16 cellular contexts compared by ENCODE assay signal in the genomic region with DNA sequence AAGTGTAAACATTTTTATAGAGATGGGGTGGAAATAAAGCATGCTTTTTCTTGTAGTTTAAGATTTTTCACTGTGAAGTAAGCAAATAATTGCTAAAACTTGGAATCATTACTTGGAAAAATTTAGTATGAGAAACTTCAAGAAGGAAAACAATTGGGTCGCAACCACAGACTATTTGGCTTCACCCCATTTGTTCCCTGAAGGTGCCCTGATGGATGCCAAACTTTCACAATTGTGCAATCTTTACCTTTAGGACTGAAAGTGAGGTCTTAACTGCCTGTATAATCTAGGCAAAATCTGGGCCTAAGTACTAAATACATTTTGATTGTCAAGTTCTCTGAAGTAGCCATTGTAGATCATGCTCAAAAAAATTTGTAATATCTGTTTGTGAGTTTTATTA.
DNase-seq lines count a peak whose midpoint lies in the region; ATAC-seq and TF ChIP-seq lines count a peak whose summit lies in the region.
"Had no signal": no experiment of that assay in that cellular context is flagged by ENCODE, and none has a peak within 500 bp of the region (broad histone marks: within the 10 kb centered on the region; RNA-seq: fewer than 3 reads in every experiment).

No MANE protein-coding gene starts in this region.

- 43% methylated on average over 1 of the region's 1 CpG for WGBS in prostate gland

- no peak for TF ChIP-seq CTCF in AG10803 (conservative IDR thresholded peaks at IDR 0.05; ENCODE audit: low read length)
- no peak for TF ChIP-seq CTCF in fibroblast of pulmonary artery (IDR thresholded peaks at IDR 0.05; ENCODE audit: low read length, missing control alignments)
- no peak for TF ChIP-seq CTCF in prostate gland (IDR thresholded peaks at IDR 0.05)

- no peak overlapping the region for H3K27ac ChIP-seq in prostate gland
- H3K27ac ChIP-seq: 22Rv1 had no signal

- peak; percentile 41 for DNase-seq in AG10803 (ENCODE audit: low read depth)
- DNase-seq in astrocyte of the hippocampus (ENCODE audit: low read depth, low spot score) = peak; percentile 58
- peak; percentile 25 for DNase-seq in fibroblast of pulmonary artery (ENCODE audit: low read depth)
- DNase-seq in prostate gland (ENCODE audit: low spot score) = peak; percentile 37
- no peak for DNase-seq in DMS153 (lab: John Stamatoyannopoulos, UW)
- DNase-seq in Ammon's horn (ENCODE audit: low spot score) = no peak
- DNase-seq: C1 segment of cervical spinal cord; Calu3; CD4-positive, alpha-beta T cell; DMS 273 treated with DMSO at 0.1 percent for 48 hours; DMS79; HCEC 1CT had no signal

- no peak for TF ChIP-seq POLR2A in prostate gland (IDR thresholded peaks at IDR 0.05)

- ATAC-seq in GM18498 (IDR thresholded peaks at IDR 0.05; ENCODE audit: unreplicated experiment) (no peak), GM21360 (IDR thresholded peaks at IDR 0.05; ENCODE audit: unreplicated experiment) (no peak)
- ATAC-seq: GM12878 had no signal

- no peaks in the 10 kb centered on the region for H3K4me1 ChIP-seq in prostate gland (replicated peaks)

- no peaks in the 10 kb centered on the region for H3K27me3 ChIP-seq in prostate gland (replicated peaks; ENCODE audit: insufficient read depth)

- H3K4me3 ChIP-seq in AG10803 (ENCODE audit: low read length) (no peak overlapping the region), fibroblast of pulmonary artery (replicated peaks; ENCODE audit: low read depth, low read length) (no peak overlapping the region), prostate gland (no peak overlapping the region)
- H3K4me3 ChIP-seq: GM12878 had no signal

- intact Hi-C loops in prostate gland (cut with DNase I) = no loop called here

- no peaks in the 10 kb centered on the region for H3K9me3 ChIP-seq in prostate gland

- no peaks in the 10 kb centered on the region for H3K36me3 ChIP-seq in prostate gland

Comparison
In these comparisons a context has a peak if more than half of its experiments do, and no peak if none do; other contexts are left out.
1. DNase-seq: peak in AG10803 (single experiment), astrocyte of the hippocampus (single experiment), fibroblast of pulmonary artery (single experiment) and prostate gland (single experiment); none in DMS153 (single experiment) and Ammon's horn (single experiment).